In genomic region chr2:37390777-37391176, GRCh38 we compare ENCODE assay signal across 9 cellular contexts. TPM values are rescaled to one million over a fixed set of nuclear protein-coding genes. Genes with fewer than 3 reads are reported as not detected.
DNase-seq lines count a peak whose midpoint lies in the region; ATAC-seq, FAIRE-seq and TF ChIP-seq lines count a peak whose summit lies in the region.
"Had no signal": no experiment of that assay in that cellular context is flagged by ENCODE, and none has a peak within 500 bp of the region (broad histone marks: within the 10 kb centered on the region; RNA-seq: fewer than 3 reads in every experiment).

No MANE protein-coding gene starts in this region.

- whole genome bisulfite sequencing in K562 (ENCODE audit: insufficient coverage, low coverage, missing lambda C conversion rate) = 0% methylated on average over 2 of the region's 2 CpGs
- 47 to 55% methylated on average over 2 of the region's 2 CpGs for WGBS in body of pancreas, 2 donors

- H3K36me3 Mint-ChIP-seq in T-helper 2 cell treated with Interferon-gamma antibody and Interleukin-4, amounts not matched to agents 5 μg/mL and 100 μg/mL, for 36 hours (ENCODE audit: low read depth) = no peaks in the 10 kb centered on the region
- no peaks in the 10 kb centered on the region for H3K36me3 Mint-ChIP-seq in stimulated activated effector memory CD8-positive, alpha-beta T cell treated with anti-CD3 and anti-CD28 coated beads, Interleukin-12 subunit alpha, Interleukin-12 subunit beta, amount 100 ng/mL, for 72 hours

- no TSS peak for BruUV-seq in K562 (replicated peaks; lab: Mats Ljungman, UMichigan)

- POLR2A ChIA-PET in K562 (lab: Yijun Ruan, JAX) = interaction anchor here (0.8 kb wide), 1 partner anchor 442 kb away, joined by 3 read pairs; no protein-coding TSS in a partner anchor

- intact Hi-C loops in K562 (cut with micrococcal nuclease) (no loop called here), body of pancreas (cut with DNase I) (no loop called here)

- no peaks in the 10 kb centered on the region for H4K20me1 ChIP-seq in K562 (replicated peaks; ENCODE audit: control insufficient read depth, insufficient read depth, low read length)

- CTCF ChIA-PET in K562 (lab: Yijun Ruan, JAX; ENCODE audit: low intra/inter-chr PET ratio) = no interaction called here

- peaks cover 12% of the 10 kb centered on the region for H3K4me1 Mint-ChIP-seq in T-helper 2 cell treated with Interferon-gamma antibody and Interleukin-4, amounts not matched to agents 5 μg/mL and 100 μg/mL, for 36 hours (ENCODE audit: low read depth)
- peaks cover 10% of the 10 kb centered on the region for H3K4me1 Mint-ChIP-seq in stimulated activated effector memory CD8-positive, alpha-beta T cell treated with anti-CD3 and anti-CD28 coated beads, Interleukin-12 subunit alpha, Interleukin-12 subunit beta, amount 100 ng/mL, for 72 hours

- H3K4me3 Mint-ChIP-seq in T-helper 2 cell treated with Interferon-gamma antibody and Interleukin-4, amounts not matched to agents 5 μg/mL and 100 μg/mL, for 36 hours = peak overlapping the region; percentile 20
- H3K4me3 Mint-ChIP-seq in stimulated activated effector memory CD8-positive, alpha-beta T cell treated with anti-CD3 and anti-CD28 coated beads, Interleukin-12 subunit alpha, Interleukin-12 subunit beta, amount 100 ng/mL, for 72 hours = peak overlapping the region; percentile 11

- H3K79me2 ChIP-seq in K562 (ENCODE audit: control insufficient read depth, insufficient read depth, low read length) = no peaks in the 10 kb centered on the region

- H3K9ac ChIP-seq in K562 (ENCODE audit: insufficient read depth in 1 of 2, low read depth in 2 of 2, low read length in 2 of 2) = no peak overlapping the region

- no peaks in the 10 kb centered on the region; a peak in 2 of 5 replicates for H3K4me1 ChIP-seq in K562 (replicated peaks in 1 of 2; ENCODE audit: control insufficient read depth in 2 of 2, insufficient read depth in 2 of 2, low read length in 2 of 2)
- peaks cover 0 to 6% (median 3%) of the 10 kb centered on the region in 4 donors for H3K4me1 ChIP-seq in Peyer's patch
- no peaks in the 10 kb centered on the region for H3K4me1 ChIP-seq in body of pancreas

- peaks cover 8 to 19% of the 10 kb centered on the region in 2 experiments; a peak in 4 of 5 replicates for H3K27me3 ChIP-seq in K562 (ENCODE audit: control insufficient read depth in 2 of 2, insufficient read depth in 2 of 2, low read length in 2 of 2)
- H3K27me3 ChIP-seq in Peyer's patch = no peaks in the 10 kb centered on the region
- no peaks in the 10 kb centered on the region for H3K27me3 ChIP-seq in body of pancreas

- H3K27me3 Mint-ChIP-seq in T-helper 2 cell treated with Interferon-gamma antibody and Interleukin-4, amounts not matched to agents 5 μg/mL and 100 μg/mL, for 36 hours (ENCODE audit: low read depth) = peaks cover 21% of the 10 kb centered on the region

- H3K36me3 ChIP-seq in K562 (ENCODE audit: control insufficient read depth, insufficient read depth, low read length) (no peaks in the 10 kb centered on the region), Peyer's patch (no peaks in the 10 kb centered on the region), body of pancreas (replicated peaks in 1 of 2; ENCODE audit: insufficient read depth in 1 of 2, low read depth in 2 of 2) (no peaks in the 10 kb centered on the region)

- in situ Hi-C loops in K562 (cut with MboI) = loop anchor here (5.0 to 10.0 kb wide), 2 partner anchors 487 to 884 kb away; no protein-coding TSS in a partner anchor

- no peak for TF ChIP-seq EP300 in K562 (IDR thresholded peaks at IDR 0.05; ENCODE audit: low read length)

- no peak for TF ChIP-seq RAD21 in K562 (CRISPR knock-in tag; conservative IDR thresholded peaks at IDR 0.05 in 1 of 2, IDR thresholded peaks at IDR 0.05 in 1 of 2)

- DNase-seq in T-helper 2 cell treated with Interferon-gamma antibody and Interleukin-4, amounts not matched to agents 5 μg/mL and 100 μg/mL, for 36 hours (ENCODE audit: low spot score) = no peak
- DNase-seq in T-helper 2 cell (no peak), K562 (ENCODE audit: extremely low read depth in 1 of 4, low spot score in 3 of 4) (no peak), Peyer's patch (no peak), body of pancreas (no peak)
- no peak for DNase-seq in stimulated activated effector memory CD8-positive, alpha-beta T cell treated with anti-CD3 and anti-CD28 coated beads, Interleukin-12 subunit alpha, Interleukin-12 subunit beta, amount 100 ng/mL, for 72 hours (ENCODE audit: low spot score in 2 of 2)
- DNase-seq in effector CD8-positive, alpha-beta T cell (lab: John Stamatoyannopoulos, UW) = no peak

- peak; percentile 11 for ATAC-seq in HG03280 (IDR thresholded peaks at IDR 0.05; ENCODE audit: unreplicated experiment)
- no peak for ATAC-seq in K562
- peak; percentile 4 for ATAC-seq in stimulated activated effector memory CD8-positive, alpha-beta T cell treated with anti-CD3 and anti-CD28 coated beads, Interleukin-12 subunit alpha, Interleukin-12 subunit beta, amount 100 ng/mL, for 72 hours
- ATAC-seq in body of pancreas = no peak

- no peaks in the 10 kb centered on the region for H3K9me1 ChIP-seq in K562 (ENCODE audit: control insufficient read depth, insufficient read depth, low read length)

- H2AFZ ChIP-seq in K562 (ENCODE audit: low read depth, low read length) = no peak overlapping the region

- no peak overlapping the region for H3K4me2 ChIP-seq in K562 (ENCODE audit: insufficient read depth, low read length)

- TF ChIP-seq POLR2A in K562 (conservative IDR thresholded peaks at IDR 0.05) (no peak), Peyer's patch (IDR thresholded peaks at IDR 0.05) (no peak), body of pancreas (IDR thresholded peaks at IDR 0.05) (no peak)

- H3K27ac Mint-ChIP-seq in T-helper 2 cell treated with Interferon-gamma antibody and Interleukin-4, amounts not matched to agents 5 μg/mL and 100 μg/mL, for 36 hours = peak overlapping the region; percentile 71
- H3K27ac Mint-ChIP-seq in stimulated activated effector memory CD8-positive, alpha-beta T cell treated with anti-CD3 and anti-CD28 coated beads, Interleukin-12 subunit alpha, Interleukin-12 subunit beta, amount 100 ng/mL, for 72 hours = peak overlapping the region; percentile 69

- H3K9me3 ChIP-seq in K562 (replicated peaks; ENCODE audit: control insufficient read depth, insufficient read depth, low read depth, low read length) (no peaks in the 10 kb centered on the region), Peyer's patch (no peaks in the 10 kb centered on the region), body of pancreas (no peaks in the 10 kb centered on the region)

- FAIRE-seq in K562 (lab: Jason Lieb, UNC) = no peak

- H3K27ac ChIP-seq in K562 (ENCODE audit: extremely low read depth, low read depth, low read length) (no peak overlapping the region), Peyer's patch (peak overlapping the region in 2 of 4 donors; percentile 53 to 56), body of pancreas (no peak overlapping the region)

- TF ChIP-seq CTCF in K562 (IDR thresholded peaks at IDR 0.05 in 2 of 3, conservative IDR thresholded peaks at IDR 0.05 in 1 of 3; ENCODE audit: insufficient read depth in 2 of 3, low read depth in 1 of 3, low read length in 3 of 3) (no peak), Peyer's patch (IDR thresholded peaks at IDR 0.05) (no peak), body of pancreas (IDR thresholded peaks at IDR 0.05) (no peak)

- H3K4me3 ChIP-seq in K562 = no peak overlapping the region
- H3K4me3 ChIP-seq in Peyer's patch = no peak overlapping the region
- H3K4me3 ChIP-seq in body of pancreas = no peak overlapping the region

- H3K9me3 Mint-ChIP-seq in T-helper 2 cell treated with Interferon-gamma antibody and Interleukin-4, amounts not matched to agents 5 μg/mL and 100 μg/mL, for 36 hours = no peaks in the 10 kb centered on the region
- H3K9me3 Mint-ChIP-seq in stimulated activated effector memory CD8-positive, alpha-beta T cell treated with anti-CD3 and anti-CD28 coated beads, Interleukin-12 subunit alpha, Interleukin-12 subunit beta, amount 100 ng/mL, for 72 hours = peaks cover 7% of the 10 kb centered on the region
- H3K9me3 Mint-ChIP-seq: HFFc6 had no signal

TF ChIP-seq in K562, 482 proteins besides CTCF, POLR2A, EP300 and RAD21 (continues in another document):
- TF ChIP-seq, protein P1, sequence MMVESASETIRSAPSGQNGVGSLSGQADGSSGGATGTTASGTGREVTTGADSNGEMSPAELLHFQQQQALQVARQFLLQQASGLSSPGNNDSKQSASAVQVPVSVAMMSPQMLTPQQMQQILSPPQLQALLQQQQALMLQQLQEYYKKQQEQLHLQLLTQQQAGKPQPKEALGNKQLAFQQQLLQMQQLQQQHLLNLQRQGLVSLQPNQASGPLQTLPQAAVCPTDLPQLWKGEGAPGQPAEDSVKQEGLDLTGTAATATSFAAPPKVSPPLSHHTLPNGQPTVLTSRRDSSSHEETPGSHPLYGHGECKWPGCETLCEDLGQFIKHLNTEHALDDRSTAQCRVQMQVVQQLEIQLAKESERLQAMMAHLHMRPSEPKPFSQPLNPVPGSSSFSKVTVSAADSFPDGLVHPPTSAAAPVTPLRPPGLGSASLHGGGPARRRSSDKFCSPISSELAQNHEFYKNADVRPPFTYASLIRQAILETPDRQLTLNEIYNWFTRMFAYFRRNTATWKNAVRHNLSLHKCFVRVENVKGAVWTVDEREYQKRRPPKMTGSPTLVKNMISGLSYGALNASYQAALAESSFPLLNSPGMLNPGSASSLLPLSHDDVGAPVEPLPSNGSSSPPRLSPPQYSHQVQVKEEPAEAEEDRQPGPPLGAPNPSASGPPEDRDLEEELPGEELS (CRISPR knock-in tag; IDR thresholded peaks at IDR 0.05; ENCODE audit: borderline replicate concordance) = no peak
- no peak for TF ChIP-seq ZNF778 (CRISPR knock-in tag; IDR thresholded peaks at IDR 0.05)

RNA-seq across cellular contexts. Expression of gene QPCT, which starts 46.3 kb away (rescaled TPM):
- not detected in 2 replicates for total RNA-seq in K562 (2011; cell fraction: chromatin; rRNA removed; ENCODE audit: low replicate concordance)
- not detected in 2 replicates for total RNA-seq in K562 (2011; cell fraction: nucleolus; rRNA removed)
- total RNA-seq in K562 (2011; cell fraction: nucleoplasm; rRNA removed) = not detected in 2 replicates
- total RNA-seq in K562 (2014; rRNA removed) (not detected in 2 replicates), K562 (2014; rRNA removed; fragmentation: Illumina TruSeq; extraction: Trizol) (not detected in 2 replicates), K562 (2015; rRNA removed; fragmentation: Illumina TruSeq; extraction: Trizol) (not detected in 2 replicates), K562 (2021) (not detected in 2 replicates), Peyer's patch (1 to 10 TPM in 1 of 4 donors, under 1 TPM in 2, not detected in 1; 0.66 to 1.6 (median 0.88) TPM), body of pancreas (1 to 10 TPM; 1.3 to 3.4 TPM)
- polyA plus RNA-seq in K562 (2011; rRNA removed) (0.07 TPM in 1 of 2 replicates, not detected in the other), K562 (2014; fragmentation: Illumina TruSeq; extraction: Trizol) (not detected in 2 replicates), K562 (2014; fragmentation: Nextera tagmentation; extraction: Ambion mirVana) (not detected), K562 (2014; rRNA removed) (not detected in 2 replicates)
- not detected in 2 replicates for polyA plus RNA-seq in K562 (2011; cell fraction: cytosol; rRNA removed)
- polyA plus RNA-seq in K562 (2011; cell fraction: nucleus; rRNA removed) = not detected in 2 replicates
- not detected in 2 replicates for polyA plus RNA-seq in K562 (2012)
- polyA minus RNA-seq in K562 (2011; rRNA and poly(A)+ RNA removed) = not detected in 2 replicates
- polyA minus RNA-seq in K562 (2011; cell fraction: cytosol; rRNA and poly(A)+ RNA removed) = not detected in 2 replicates
- polyA minus RNA-seq in K562 (2011; cell fraction: nucleus; rRNA and poly(A)+ RNA removed) = not detected in 2 replicates

Comparison
In these comparisons a context has a peak if more than half of its experiments do, and no peak if none do; other contexts are left out.
1. ATAC-seq: peak in HG03280 (single experiment) and stimulated activated effector memory CD8-positive, alpha-beta T cell treated with anti-CD3 and anti-CD28 coated beads, Interleukin-12 subunit alpha, Interleukin-12 subunit beta, amount 100 ng/mL, for 72 hours (single experiment); none in K562 (single experiment) and body of pancreas (single experiment).